ENCODE assay signal across 8 cellular contexts in genomic region chr17:64145751-64146417, GRCh38. TPM values are rescaled to one million over a fixed set of nuclear protein-coding genes. Genes with fewer than 3 reads are reported as not detected.
DNase-seq lines count a peak whose midpoint lies in the region; ATAC-seq and TF ChIP-seq lines count a peak whose summit lies in the region.

No MANE protein-coding gene starts in this region.

- H3K27me3 Mint-ChIP-seq in activated naive CD8-positive, alpha-beta T cell treated with anti-CD3 and anti-CD28 coated beads, Interleukin-2, amount 50 U/mL, for 24 hours, result no peaks in the 10 kb centered on the region

- H3K4me3 ChIP-seq in GM12875 (ENCODE audit: low read depth, low read length) (peak overlapping the region; percentile 88), parathyroid adenoma (ENCODE audit: low read depth, low read length) (peak overlapping the region; percentile 84), tibial nerve (peak overlapping the region; percentile 61 to 79 (median 75))

- H3K9ac ChIP-seq in parathyroid adenoma, result peak overlapping the region; percentile 97

- TF ChIP-seq CTCF in GM12875 (IDR thresholded peaks at IDR 0.05; ENCODE audit: borderline replicate concordance, insufficient read depth, low read depth, low read length) (no peak), parathyroid adenoma (IDR thresholded peaks at IDR 0.05) (no peak), tibial nerve (IDR thresholded peaks at IDR 0.05) (peak in 2 of 5 experiments; percentile 48 to 59)

- DNase-seq in NCI-H128 (lab: John Stamatoyannopoulos, UW; ENCODE audit: unreplicated experiment) (peak; percentile 92), SKM-1 treated with dmso at 0.1 percent for 144 hours (lab: John Stamatoyannopoulos, UW; ENCODE audit: unreplicated experiment) (peak; percentile 96), cardiac septum (ENCODE audit: low spot score) (peak; percentile 99), tibial nerve (ENCODE audit: low spot score in 2 of 2) (peak; percentile 97 to 98)
- peak; percentile 92 for DNase-seq in activated naive CD8-positive, alpha-beta T cell treated with anti-CD3 and anti-CD28 coated beads, Interleukin-2, amount 50 U/mL, for 24 hours

- peak overlapping the region; percentile 92 for H3K4me2 ChIP-seq in parathyroid adenoma (ENCODE audit: low read length)

- H3K9me3 ChIP-seq in parathyroid adenoma (ENCODE audit: control insufficient read depth, low read length), result no peaks in the 10 kb centered on the region
- H3K9me3 ChIP-seq in tibial nerve, result no peaks in the 10 kb centered on the region

- H3K4me3 Mint-ChIP-seq in activated naive CD8-positive, alpha-beta T cell treated with anti-CD3 and anti-CD28 coated beads, Interleukin-2, amount 50 U/mL, for 24 hours, result no peak overlapping the region

- no peak overlapping the region for H3K27ac Mint-ChIP-seq in activated naive CD8-positive, alpha-beta T cell treated with anti-CD3 and anti-CD28 coated beads, Interleukin-2, amount 50 U/mL, for 24 hours

- peaks cover 20% of the 10 kb centered on the region for H3K4me1 ChIP-seq in parathyroid adenoma
- H3K4me1 ChIP-seq in tibial nerve, result peaks cover 0 to 25% (median 4%) of the 10 kb centered on the region in 4 donors

- intact Hi-C loops in cardiac septum (cut with DNase I), result loop anchor here (5.0 kb wide), 1 partner anchor 116 kb away; the partner anchor contains the start of gene TEX2

- H2AFZ ChIP-seq in parathyroid adenoma, result peak overlapping the region; percentile 83

- peaks cover 22% of the 10 kb centered on the region for H3K4me1 Mint-ChIP-seq in activated naive CD8-positive, alpha-beta T cell treated with anti-CD3 and anti-CD28 coated beads, Interleukin-2, amount 50 U/mL, for 24 hours

- TF ChIP-seq POLR2A in tibial nerve (IDR thresholded peaks at IDR 0.05), result peak; percentile 98 to 99

- H3K36me3 ChIP-seq in parathyroid adenoma (ENCODE audit: control insufficient read depth, insufficient read depth, low read length) (no peaks in the 10 kb centered on the region), tibial nerve (peaks cover 0 to 25% (median 0%) of the 10 kb centered on the region in 3 donors)

- H3K9me3 Mint-ChIP-seq in activated naive CD8-positive, alpha-beta T cell treated with anti-CD3 and anti-CD28 coated beads, Interleukin-2, amount 50 U/mL, for 24 hours, result no peaks in the 10 kb centered on the region

- H3K27me3 ChIP-seq in parathyroid adenoma (ENCODE audit: control insufficient read depth, insufficient read depth, low read length), result no peaks in the 10 kb centered on the region
- H3K27me3 ChIP-seq in tibial nerve, result no peaks in the 10 kb centered on the region

- peaks cover 29% of the 10 kb centered on the region for H3K36me3 Mint-ChIP-seq in activated naive CD8-positive, alpha-beta T cell treated with anti-CD3 and anti-CD28 coated beads, Interleukin-2, amount 50 U/mL, for 24 hours (ENCODE audit: low read depth)

- H3K79me2 ChIP-seq in parathyroid adenoma, result no peaks in the 10 kb centered on the region

- ATAC-seq in HG02759 (IDR thresholded peaks at IDR 0.05; ENCODE audit: unreplicated experiment), result peak; percentile 94
- peak; percentile 97 for ATAC-seq in activated naive CD8-positive, alpha-beta T cell treated with anti-CD3 and anti-CD28 coated beads, Interleukin-2, amount 50 U/mL, for 24 hours

- TF ChIP-seq EP300 in tibial nerve (IDR thresholded peaks at IDR 0.05), result peak; percentile 71 to 100

- WGBS in tibial nerve, 2 donors, result 0% methylated on average over 24 to 38 of the region's 51 CpGs

- peak overlapping the region; percentile 98 for H3K27ac ChIP-seq in parathyroid adenoma
- peak overlapping the region; percentile 91 to 97 (median 92) for H3K27ac ChIP-seq in tibial nerve

RNA-seq across cellular contexts. Expression of gene ERN1, which starts 15.9 kb away (rescaled TPM):
- 6.9 TPM for total RNA-seq in cardiac septum
- total RNA-seq in tibial nerve, result 10 to 100 TPM in 3 of 4 donors, 1 to 10 TPM in 1; 8.7 to 17.7 (median 13.5) TPM

Comparison
In these comparisons a context has a peak if more than half of its experiments do, and no peak if none do; other contexts are left out.
1. Peak in every context shown above with its lines: DNase-seq, ATAC-seq, H3K4me3 ChIP-seq and H3K27ac ChIP-seq.